In genomic region chr7:18064242-18064838, GRCh38 we compare ENCODE assay signal across 8 cellular contexts. TPM values are rescaled to one million over a fixed set of nuclear protein-coding genes. Genes with fewer than 3 reads are reported as not detected.
A peak's percentile ranks its signal among the peaks of the same experiment; 100 is the strongest.
DNase-seq lines count a peak whose midpoint lies in the region; ATAC-seq, FAIRE-seq and TF ChIP-seq lines count a peak whose summit lies in the region.

No MANE protein-coding gene starts in this region.

- H3K4me1 ChIP-seq in BE2C (no peaks in the 10 kb centered on the region), adipocyte (ENCODE audit: control insufficient read depth, insufficient read depth, low read length) (no peaks in the 10 kb centered on the region)

- FAIRE-seq in RCC 7860 (lab: Jason Lieb, UNC): no peak

- DNase-seq in BE2C (peak; percentile 52), adipocyte (ENCODE audit: low read depth) (peak; percentile 27), medulla oblongata (ENCODE audit: extremely low spot score) (peak; percentile 3), NCI-H2196 (lab: John Stamatoyannopoulos, UW; ENCODE audit: unreplicated experiment) (no peak), RCC 7860 (ENCODE audit: low spot score) (no peak)

- peak; percentile 76 for ATAC-seq in HG03378 (IDR thresholded peaks at IDR 0.05; ENCODE audit: unreplicated experiment)
- ATAC-seq in HG03439 (IDR thresholded peaks at IDR 0.05; ENCODE audit: unreplicated experiment): no peak

- H3K27me3 ChIP-seq in BE2C (no peaks in the 10 kb centered on the region), adipocyte (replicated peaks; ENCODE audit: control insufficient read depth, insufficient read depth, low read length) (no peaks in the 10 kb centered on the region)

- no peaks in the 10 kb centered on the region for H3K36me3 ChIP-seq in BE2C
- no peaks in the 10 kb centered on the region for H3K36me3 ChIP-seq in adipocyte (ENCODE audit: control insufficient read depth, insufficient read depth, low read length, severe bottlenecking)

- no peak overlapping the region for H3K4me3 ChIP-seq in BE2C (ENCODE audit: low read depth, low read length)
- H3K4me3 ChIP-seq in GM12875 (ENCODE audit: low read depth, low read length): no peak overlapping the region
- H3K4me3 ChIP-seq in adipocyte (ENCODE audit: low read length): no peak overlapping the region

- no peak overlapping the region for H3K9ac ChIP-seq in adipocyte (ENCODE audit: low read length)

- no peaks in the 10 kb centered on the region for H3K9me3 ChIP-seq in BE2C
- H3K9me3 ChIP-seq in adipocyte (ENCODE audit: control insufficient read depth, low read length): no peaks in the 10 kb centered on the region

- TF ChIP-seq CTCF in BE2C (IDR thresholded peaks at IDR 0.05; ENCODE audit: low read depth, low read length): peak; percentile 85
- peak; percentile 74 for TF ChIP-seq CTCF in GM12875 (IDR thresholded peaks at IDR 0.05; ENCODE audit: borderline replicate concordance, insufficient read depth, low read depth, low read length)

RNA-seq across cellular contexts. Expression of gene PRPS1L1, which starts 36.7 kb away (rescaled TPM):
- not detected for polyA plus RNA-seq in BE2C (2012; ENCODE audit: insufficient read depth, insufficient read length, low read depth)

Comparison
In these comparisons a context has a peak if more than half of its experiments do, and no peak if none do; other contexts are left out.
1. DNase-seq: peak in BE2C (single experiment), adipocyte (single experiment) and medulla oblongata (single experiment); none in NCI-H2196 (single experiment) and RCC 7860 (single experiment).